In genomic region chr3:23805881-23806321, GRCh38 we compare ENCODE assay signal across 1 cellular context.
TF ChIP-seq lines count a peak whose summit lies in the region.

Gene UBE2E1 (plus strand): TSS chr3:23805955. CDS start chr3:23807270, 1,315 bp downstream.

TF ChIP-seq in HepG2, 621 proteins besides CTCF, POLR2A, EP300 and RAD21 (continued from another document):
- TF ChIP-seq MNT (IDR thresholded peaks at IDR 0.05) = no peak
- 0 out of 2 replicates have a peak, but pooled peaks have one; percentile 65 for TF ChIP-seq PCBP1 (IDR thresholded peaks at IDR 0.05; ENCODE audit: borderline replicate concordance, low read depth, low read length)
- no peak for TF ChIP-seq ZNF230 (CRISPR knock-in tag; IDR thresholded peaks at IDR 0.05)
- TF ChIP-seq KDM4B (CRISPR knock-in tag; IDR thresholded peaks at IDR 0.05) = no peak
- TF ChIP-seq HIVEP1 (CRISPR knock-in tag; IDR thresholded peaks at IDR 0.05) = no peak
- TF ChIP-seq ZNF615 (CRISPR knock-in tag; IDR thresholded peaks at IDR 0.05; ENCODE audit: borderline replicate concordance) = no peak
- TF ChIP-seq ZNF546 (CRISPR knock-in tag; conservative IDR thresholded peaks at IDR 0.05) = no peak
- no peak for TF ChIP-seq ZNF101 (CRISPR knock-in tag; IDR thresholded peaks at IDR 0.05; ENCODE audit: borderline replicate concordance, low read depth)
- no peak for TF ChIP-seq ISX (CRISPR knock-in tag; conservative IDR thresholded peaks at IDR 0.05)
- no peak for TF ChIP-seq ZNF367 (CRISPR knock-in tag; IDR thresholded peaks at IDR 0.05; ENCODE audit: borderline replicate concordance)
- no peak for TF ChIP-seq EZH2 (conservative IDR thresholded peaks at IDR 0.05; ENCODE audit: low read depth, low read length)
- TF ChIP-seq ZNF549 (CRISPR knock-in tag; IDR thresholded peaks at IDR 0.05) = no peak
- TF ChIP-seq RARA (CRISPR knock-in tag; IDR thresholded peaks at IDR 0.05) = no peak
- no peak for TF ChIP-seq JUNB (CRISPR knock-in tag; IDR thresholded peaks at IDR 0.05; ENCODE audit: borderline replicate concordance)
- TF ChIP-seq EHMT2 (IDR thresholded peaks at IDR 0.05; ENCODE audit: borderline replicate concordance, low read depth, low read length) = no peak
- TF ChIP-seq ZNF275 (CRISPR knock-in tag; IDR thresholded peaks at IDR 0.05; ENCODE audit: borderline replicate concordance) = no peak
- TF ChIP-seq MLXIP (CRISPR knock-in tag; IDR thresholded peaks at IDR 0.05; ENCODE audit: borderline replicate concordance) = no peak
- no peak for TF ChIP-seq IRF2 (CRISPR knock-in tag; IDR thresholded peaks at IDR 0.05)
- no peak for TF ChIP-seq MIXL1 (CRISPR knock-in tag; IDR thresholded peaks at IDR 0.05)
- no peak for TF ChIP-seq GZF1 (CRISPR knock-in tag; IDR thresholded peaks at IDR 0.05)
- peak; percentile 56; the same call in 1 of the 2 replicates for TF ChIP-seq RBFOX2 (IDR thresholded peaks at IDR 0.05; ENCODE audit: low read depth, low read length)
- TF ChIP-seq ATAD3A (CRISPR knock-in tag; IDR thresholded peaks at IDR 0.05) = no peak
- TF ChIP-seq ZFP36L1 (CRISPR knock-in tag; IDR thresholded peaks at IDR 0.05) = no peak
- no peak for TF ChIP-seq ZBTB14 (CRISPR knock-in tag; IDR thresholded peaks at IDR 0.05)
- no peak for TF ChIP-seq NR2C2 (CRISPR knock-in tag; IDR thresholded peaks at IDR 0.05; ENCODE audit: borderline replicate concordance)
- TF ChIP-seq TBP (CRISPR knock-in tag; IDR thresholded peaks at IDR 0.05) = no peak
- TF ChIP-seq MAX (IDR thresholded peaks at IDR 0.05) = peak; percentile 49; the same call in 1 of the 2 replicates
- TF ChIP-seq CENPX (CRISPR knock-in tag; IDR thresholded peaks at IDR 0.05) = no peak
- peak; percentile 38 for TF ChIP-seq ZNF687 (CRISPR knock-in tag; IDR thresholded peaks at IDR 0.05)
- TF ChIP-seq PRPF4 (IDR thresholded peaks at IDR 0.05; ENCODE audit: low read depth, low read length, poor library complexity, severe bottlenecking) = no peak
- TF ChIP-seq SOX5 (CRISPR knock-in tag; IDR thresholded peaks at IDR 0.05; ENCODE audit: borderline replicate concordance) = no peak
- TF ChIP-seq NAIF1 (CRISPR knock-in tag; IDR thresholded peaks at IDR 0.05; ENCODE audit: borderline replicate concordance) = no peak
- no peak for TF ChIP-seq ZBTB8A (CRISPR knock-in tag; IDR thresholded peaks at IDR 0.05; ENCODE audit: borderline replicate concordance, low read depth)
- no peak for TF ChIP-seq MZF1 (CRISPR knock-in tag; IDR thresholded peaks at IDR 0.05; ENCODE audit: borderline replicate concordance)
- TF ChIP-seq SALL2 (CRISPR knock-in tag; IDR thresholded peaks at IDR 0.05) = no peak
- TF ChIP-seq ZKSCAN1 (IDR thresholded peaks at IDR 0.05; ENCODE audit: low read length) = no peak
- TF ChIP-seq ZFP82 (CRISPR knock-in tag; IDR thresholded peaks at IDR 0.05; ENCODE audit: borderline replicate concordance) = no peak
- TF ChIP-seq ATF2 (CRISPR knock-in tag; IDR thresholded peaks at IDR 0.05) = no peak
- TF ChIP-seq GRHL1 (CRISPR knock-in tag; conservative IDR thresholded peaks at IDR 0.05) = no peak
- TF ChIP-seq ZNF543 (CRISPR knock-in tag; IDR thresholded peaks at IDR 0.05) = no peak
- TF ChIP-seq ZNF616 (CRISPR knock-in tag; IDR thresholded peaks at IDR 0.05; ENCODE audit: low read depth) = no peak
- TF ChIP-seq RNF2 (conservative IDR thresholded peaks at IDR 0.05; ENCODE audit: low read depth) = no peak
- TF ChIP-seq CBFB (CRISPR knock-in tag; IDR thresholded peaks at IDR 0.05) = no peak
- no peak for TF ChIP-seq KLF11 (CRISPR knock-in tag; IDR thresholded peaks at IDR 0.05)
- TF ChIP-seq POLR2AphosphoS5 (IDR thresholded peaks at IDR 0.05; ENCODE audit: low read depth, low read length) = peak; percentile 41; the same call in 1 of the 2 replicates
